ENCODE assay signal across 20 cellular contexts in the genomic region with DNA sequence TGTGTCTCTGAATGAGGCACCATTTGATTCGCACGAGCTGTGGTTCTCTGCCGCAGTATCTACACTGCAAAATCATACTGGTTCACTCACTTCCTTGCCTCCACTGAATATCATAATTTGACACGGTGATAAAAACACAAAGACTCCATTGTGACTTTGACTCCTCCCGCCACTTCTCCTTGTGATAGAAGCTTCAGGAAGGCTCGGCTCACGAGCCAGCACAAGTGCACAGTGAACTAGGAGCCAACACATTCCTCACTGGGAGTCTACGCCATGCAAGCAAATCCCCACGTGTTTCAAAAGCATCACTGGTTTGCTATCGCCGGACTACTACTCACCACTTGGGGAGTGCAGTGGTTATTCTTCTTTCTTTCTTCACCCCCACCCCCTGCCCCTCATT.
"Had no signal": no experiment of that assay in that cellular context is flagged by ENCODE, and none has a peak within 500 bp of the region (broad histone marks: within the 10 kb centered on the region; RNA-seq: fewer than 3 reads in every experiment).

No MANE protein-coding gene starts in this region.

- DNase-seq: central memory CD4-positive, alpha-beta T cell; effector CD4-positive, alpha-beta T cell; endodermal cell; head of caudate nucleus; kidney; left cardiac atrium; left ventricle myocardium superior; mucosa of descending colon; natural killer cell; nucleus accumbens; ovary; right lobe of liver; stimulated activated CD4-positive, alpha-beta T cell treated with anti-CD3 and anti-CD28 coated beads, Interleukin-4, amount 100 ng/mL, for 1 hour; stimulated activated CD8-positive, alpha-beta memory T cell treated with anti-CD3 and anti-CD28 coated beads, Interleukin-4, amount 100 ng/mL, for 48 hours; transverse colon had no signal

- ATAC-seq: left cardiac atrium; left ventricle myocardium superior; mucosa of descending colon; natural killer cell; right lobe of liver; stimulated activated effector memory CD8-positive, alpha-beta T cell treated with anti-CD3 and anti-CD28 coated beads, Interleukin-12 subunit alpha, Interleukin-12 subunit beta, amount 100 ng/mL, for 72 hours had no signal

- H3K4me1 ChIP-seq: right lobe of liver had no signal

- H3K9me3 ChIP-seq: esophagus muscularis mucosa, mucosa of descending colon, ovary, right lobe of liver, thoracic aorta, transverse colon had no signal

- H3K27ac ChIP-seq: coronary artery, esophagus muscularis mucosa, hepatocyte, ovary, right lobe of liver, thoracic aorta, transverse colon had no signal

- H3K4me3 ChIP-seq: coronary artery, esophagus muscularis mucosa, hepatocyte, mucosa of descending colon, ovary, right lobe of liver, thoracic aorta, transverse colon had no signal

- H3K36me3 ChIP-seq: esophagus muscularis mucosa, ovary, right lobe of liver, thoracic aorta, transverse colon had no signal

- H3K27me3 ChIP-seq: esophagus muscularis mucosa, hepatocyte, ovary, right lobe of liver, transverse colon had no signal
